Comparison of ENCODE assay signal across 2 cellular contexts in the genomic region with DNA sequence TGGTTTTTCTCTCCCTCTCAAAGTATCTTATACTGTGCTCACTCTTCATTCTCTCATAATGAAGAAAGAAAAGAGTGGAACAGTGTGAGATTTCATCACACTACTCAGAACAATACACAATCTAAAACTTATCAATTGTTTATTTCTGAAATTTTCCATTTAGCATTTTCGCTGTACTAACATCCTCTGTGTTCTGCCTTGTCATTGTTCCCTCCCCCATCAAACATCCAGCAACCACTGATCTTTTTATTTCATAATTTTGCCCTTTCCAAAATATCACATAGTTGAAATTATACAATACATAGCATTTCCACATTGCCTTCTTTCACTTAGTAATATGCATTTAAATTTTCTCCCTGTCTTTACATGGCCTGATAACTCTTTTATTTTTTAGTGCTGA.
TF ChIP-seq lines count a peak whose summit lies in the region.

No MANE protein-coding gene starts in this region.

TF ChIP-seq in IMR-90, 13 proteins besides CTCF, POLR2A, EP300 and RAD21:
- TF ChIP-seq ELK1 (IDR thresholded peaks at IDR 0.05; ENCODE audit: borderline replicate concordance, low read depth, low read length) (no peak), BHLHE40 (IDR thresholded peaks at IDR 0.05; ENCODE audit: low read depth, low read length) (no peak), MAZ (IDR thresholded peaks at IDR 0.05; ENCODE audit: borderline replicate concordance, low read depth, low read length) (no peak), NFE2L2 (IDR thresholded peaks at IDR 0.05; ENCODE audit: low read depth, low read length) (no peak)

TF ChIP-seq in SK-N-SH treated with all-trans-retinoic acid at 6 μM for 48 hours, 23 proteins besides CTCF, POLR2A, EP300 and RAD21:
- no peak for TF ChIP-seq RARB (CRISPR knock-in tag; IDR thresholded peaks at IDR 0.05)
- TF ChIP-seq BACH2 (CRISPR knock-in tag; IDR thresholded peaks at IDR 0.05; ENCODE audit: borderline replicate concordance), result no peak
- TF ChIP-seq TSHZ2 (CRISPR knock-in tag; IDR thresholded peaks at IDR 0.05), result no peak
- TF ChIP-seq ZC3H10 (CRISPR knock-in tag; IDR thresholded peaks at IDR 0.05), result no peak
- TF ChIP-seq ZNF565 (CRISPR knock-in tag; conservative IDR thresholded peaks at IDR 0.05; ENCODE audit: low read depth), result no peak
TF ChIP-seq in SK-N-SH treated with all-trans-retinoic acid at 6 μM for 48 hours: peak in this region for 0.
